In genomic region chr5:165227515-165227914, GRCh38 we compare ENCODE assay signal across 23 cellular contexts.
DNase-seq lines count a peak whose midpoint lies in the region; ATAC-seq, FAIRE-seq and TF ChIP-seq lines count a peak whose summit lies in the region.
"Had no signal": no experiment of that assay in that cellular context is flagged by ENCODE, and none has a peak within 500 bp of the region (broad histone marks: within the 10 kb centered on the region; RNA-seq: fewer than 3 reads in every experiment).

No MANE protein-coding gene starts in this region.

- no peaks in the 10 kb centered on the region for H3K36me3 Mint-ChIP-seq in endodermal cell (ENCODE audit: low read depth)
- H3K36me3 Mint-ChIP-seq: activated CD8-positive, alpha-beta memory T cell treated with anti-CD3 and anti-CD28 coated beads, Interleukin-2, amount 10 ng/mL, durations not matched to agents 7 days and 5 days; activated naive CD4-positive, alpha-beta T cell treated with anti-CD3 and anti-CD28 coated beads, Interleukin-2, amount 50 U/mL, for 72 hours; naive thymus-derived CD4-positive, alpha-beta T cell; T-cell had no signal

- no peaks in the 10 kb centered on the region for H3K4me1 ChIP-seq in endodermal cell (ENCODE audit: control insufficient read depth, insufficient read depth, low read length)
- no peaks in the 10 kb centered on the region for H3K4me1 ChIP-seq in pancreas
- no peaks in the 10 kb centered on the region for H3K4me1 ChIP-seq in colonic mucosa
- H3K4me1 ChIP-seq: right atrium auricular region, spleen, thyroid gland had no signal

- in situ Hi-C loops in SK-MEL-5 (cut with HindIII; ENCODE audit: low pct_unique_long_range_greater_than_20kb, low sequenced_read_pairs) = no loop called here

- no peaks in the 10 kb centered on the region for H3K9me3 ChIP-seq in endodermal cell (ENCODE audit: control insufficient read depth, low read length)
- H3K9me3 ChIP-seq in pancreas = no peaks in the 10 kb centered on the region
- H3K9me3 ChIP-seq in colonic mucosa = no peaks in the 10 kb centered on the region
- H3K9me3 ChIP-seq: esophagus squamous epithelium, right atrium auricular region, thyroid gland had no signal

- no peaks in the 10 kb centered on the region for H3K27me3 Mint-ChIP-seq in endodermal cell (ENCODE audit: insufficient read depth)
- H3K27me3 Mint-ChIP-seq: activated CD8-positive, alpha-beta memory T cell treated with anti-CD3 and anti-CD28 coated beads, Interleukin-2, amount 10 ng/mL, durations not matched to agents 7 days and 5 days; B cell; naive thymus-derived CD4-positive, alpha-beta T cell; T-cell had no signal

- no peak overlapping the region for H3K27ac Mint-ChIP-seq in endodermal cell
- H3K27ac Mint-ChIP-seq: activated CD8-positive, alpha-beta memory T cell treated with anti-CD3 and anti-CD28 coated beads, Interleukin-2, amount 10 ng/mL, durations not matched to agents 7 days and 5 days; activated naive CD4-positive, alpha-beta T cell treated with anti-CD3 and anti-CD28 coated beads, Interleukin-2, amount 50 U/mL, for 72 hours; B cell; naive thymus-derived CD4-positive, alpha-beta T cell; T-cell had no signal

- H3K27me3 ChIP-seq in endodermal cell (ENCODE audit: control insufficient read depth, insufficient read depth, low read length, poor library complexity, severe bottlenecking) (no peaks in the 10 kb centered on the region), pancreas (no peaks in the 10 kb centered on the region), colonic mucosa (no peaks in the 10 kb centered on the region)
- H3K27me3 ChIP-seq: esophagus squamous epithelium, right atrium auricular region, spleen, thyroid gland had no signal

- peaks cover 7% of the 10 kb centered on the region for H3K4me1 Mint-ChIP-seq in endodermal cell
- H3K4me1 Mint-ChIP-seq: activated CD8-positive, alpha-beta memory T cell treated with anti-CD3 and anti-CD28 coated beads, Interleukin-2, amount 10 ng/mL, durations not matched to agents 7 days and 5 days; B cell; naive thymus-derived CD4-positive, alpha-beta T cell; T-cell had no signal

- ATAC-seq in pancreas = peak; percentile 38 to 60 (median 52)
- ATAC-seq: activated CD8-positive, alpha-beta memory T cell treated with anti-CD3 and anti-CD28 coated beads, Interleukin-2, amount 10 ng/mL, durations not matched to agents 7 days and 5 days; activated naive CD4-positive, alpha-beta T cell treated with anti-CD3 and anti-CD28 coated beads, Interleukin-2, amount 50 U/mL, for 72 hours; naive thymus-derived CD4-positive, alpha-beta T cell; T-cell had no signal

- WGBS in endodermal cell (ENCODE audit: insufficient coverage in 1 of 2, insufficient read length in 1 of 2), 2 experiments = 75 to 96% methylated on average over 1 to 3 of the region's 3 CpGs
- 61 to 67% methylated on average over 3 of the region's 3 CpGs for WGBS in pancreas, 2 donors

- H3K27ac ChIP-seq in endodermal cell (ENCODE audit: low read depth, low read length) (no peak overlapping the region), pancreas (no peak overlapping the region), colonic mucosa (no peak overlapping the region)
- H3K27ac ChIP-seq: esophagus squamous epithelium, right atrium auricular region, spleen, thyroid gland had no signal

- TF ChIP-seq CTCF in endodermal cell (conservative IDR thresholded peaks at IDR 0.05) = peak; percentile 44
- peak in 1 of 4 donors; percentile 16 for TF ChIP-seq CTCF in pancreas (IDR thresholded peaks at IDR 0.05)
- TF ChIP-seq CTCF in colonic mucosa (IDR thresholded peaks at IDR 0.05) = no peak

- H3K9ac ChIP-seq in endodermal cell (ENCODE audit: extremely low read depth, low read length, poor library complexity, severe bottlenecking) (no peak overlapping the region), colonic mucosa (ENCODE audit: low read depth in 2 of 2, low read length in 2 of 2) (no peak overlapping the region)

- H3K9me3 Mint-ChIP-seq in endodermal cell = no peaks in the 10 kb centered on the region

- intact Hi-C loops in pancreas (cut with DNase I) (no loop called here), colonic mucosa (cut with DNase I) (no loop called here)

- H3K36me3 ChIP-seq in endodermal cell (ENCODE audit: control insufficient read depth, insufficient read depth, low read length) (no peaks in the 10 kb centered on the region), pancreas (no peaks in the 10 kb centered on the region), colonic mucosa (no peaks in the 10 kb centered on the region)
- H3K36me3 ChIP-seq: esophagus squamous epithelium, right atrium auricular region, spleen, thyroid gland had no signal

- FAIRE-seq in pancreas (lab: Jason Lieb, UNC) = no peak

- DNase-seq in HK-2 (ENCODE audit: unreplicated experiment) (peak; percentile 1), SK-MEL-5 (ENCODE audit: low read depth, low spot score) (peak; percentile 54), endodermal cell (no peak), pancreas (no peak), inferior parietal cortex (ENCODE audit: extremely low spot score) (no peak), colonic mucosa (no peak)
- no peak for DNase-seq in effector CD8-positive, alpha-beta T cell (lab: John Stamatoyannopoulos, UW)
- DNase-seq: activated CD4-positive, alpha-beta T cell treated with anti-CD3 and anti-CD28 coated beads for 48 hours; activated CD8-positive, alpha-beta memory T cell treated with anti-CD3 and anti-CD28 coated beads, Interleukin-2, amount 10 ng/mL, durations not matched to agents 7 days and 5 days; effector memory CD4-positive, alpha-beta T cell; esophagus squamous epithelium; naive thymus-derived CD4-positive, alpha-beta T cell; NCI-H1105; NCI-H510A; SHP77; spleen; stimulated activated CD4-positive, alpha-beta T cell treated with anti-CD3 and anti-CD28 coated beads, Interleukin-4, amount 100 ng/mL, for 24 hours; stimulated activated naive CD4-positive, alpha-beta T cell treated with Interleukin-2 at 50 U/mL for 16 hours; T-cell; thyroid gland had no signal

- H3K4me3 ChIP-seq in endodermal cell (ENCODE audit: low read length) (no peak overlapping the region), pancreas (no peak overlapping the region), colonic mucosa (no peak overlapping the region)
- H3K4me3 ChIP-seq: esophagus squamous epithelium, right atrium auricular region, spleen, thyroid gland had no signal

- no peak overlapping the region for H3K4me3 Mint-ChIP-seq in endodermal cell
- H3K4me3 Mint-ChIP-seq: activated CD8-positive, alpha-beta memory T cell treated with anti-CD3 and anti-CD28 coated beads, Interleukin-2, amount 10 ng/mL, durations not matched to agents 7 days and 5 days; B cell; naive thymus-derived CD4-positive, alpha-beta T cell; T-cell had no signal

Comparison
In these comparisons a context has a peak if more than half of its experiments do, and no peak if none do; other contexts are left out.
1. DNase-seq: peak in HK-2 (single experiment) and SK-MEL-5 (single experiment); none in endodermal cell (single experiment), pancreas (0 of 6), inferior parietal cortex (single experiment), colonic mucosa (single experiment) and effector CD8-positive, alpha-beta T cell (single experiment).